8 cellular contexts compared by ENCODE assay signal in the genomic region with DNA sequence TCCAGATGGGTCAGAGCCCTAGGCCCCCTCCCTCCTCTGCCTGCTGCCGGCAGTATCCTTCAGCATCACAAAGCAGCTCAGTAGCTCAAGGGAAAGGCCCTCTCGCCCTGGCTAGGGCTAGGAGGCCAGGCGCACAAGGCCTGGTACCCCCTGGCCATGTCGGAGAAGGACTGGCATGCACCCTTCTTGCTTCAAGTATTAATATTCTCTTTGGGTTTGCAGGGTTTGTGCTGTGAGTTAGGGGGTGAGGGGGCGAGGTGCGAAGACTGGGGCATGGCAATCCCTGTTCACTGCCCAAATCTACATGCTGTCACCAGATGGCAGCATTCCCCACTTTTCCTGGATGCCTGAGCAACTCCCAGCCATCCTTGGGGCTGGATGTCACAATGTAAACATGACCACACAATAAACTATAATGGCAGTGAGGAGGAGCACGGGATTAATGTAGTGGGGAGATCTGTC.
DNase-seq lines count a peak whose midpoint lies in the region; ATAC-seq and TF ChIP-seq lines count a peak whose summit lies in the region.

No MANE protein-coding gene starts in this region.

- H3K4me3 Mint-ChIP-seq in endothelial cell (ENCODE audit: unreplicated experiment), result no peak overlapping the region
- H3K4me3 Mint-ChIP-seq in CD8-positive, alpha-beta T cell, result no peak overlapping the region

- H3K9me3 Mint-ChIP-seq in endothelial cell (ENCODE audit: unreplicated experiment), result no peaks in the 10 kb centered on the region
- no peaks in the 10 kb centered on the region for H3K9me3 Mint-ChIP-seq in CD8-positive, alpha-beta T cell

- TF ChIP-seq CTCF in endothelial cell (IDR thresholded peaks at IDR 0.05; ENCODE audit: unreplicated experiment), result peak; percentile 44
- TF ChIP-seq CTCF in CD8-positive, alpha-beta T cell (IDR thresholded peaks at IDR 0.05), result no peak

- no peaks in the 10 kb centered on the region for H3K27me3 ChIP-seq in CD8-positive, alpha-beta T cell (ENCODE audit: insufficient read depth, low read length)

- H3K36me3 Mint-ChIP-seq in endothelial cell (ENCODE audit: low read depth, unreplicated experiment), result peaks cover 17% of the 10 kb centered on the region
- H3K36me3 Mint-ChIP-seq in CD8-positive, alpha-beta T cell, result peaks cover 6% of the 10 kb centered on the region

- intact Hi-C loops in CD8-positive, alpha-beta T cell (cut with DNase I, micrococcal nuclease), result no loop called here

- H3K36me3 ChIP-seq in CD8-positive, alpha-beta T cell (ENCODE audit: insufficient read depth, low read length), result no peaks in the 10 kb centered on the region

- H3K4me1 Mint-ChIP-seq in endothelial cell (ENCODE audit: unreplicated experiment), result peaks cover 5% of the 10 kb centered on the region
- no peaks in the 10 kb centered on the region for H3K4me1 Mint-ChIP-seq in CD8-positive, alpha-beta T cell (ENCODE audit: low read depth)

- peak overlapping the region; percentile 38 for H3K27ac Mint-ChIP-seq in endothelial cell (ENCODE audit: unreplicated experiment)
- no peak overlapping the region for H3K27ac Mint-ChIP-seq in CD8-positive, alpha-beta T cell

- DNase-seq in Daoy (ENCODE audit: low read depth) (peak; percentile 57), HT-29 (ENCODE audit: low spot score) (peak; percentile 80), RPMI7951 (ENCODE audit: low read depth) (peak; percentile 54), endothelial cell (ENCODE audit: low spot score) (peak; percentile 64), midbrain (lab: John Stamatoyannopoulos, UW) (peak; percentile 81)
- no peak for DNase-seq in CD8-positive, alpha-beta T cell

- CTCF ChIA-PET in CD8-positive, alpha-beta T cell (lab: Charles Lee), result interaction anchor here (0.9 to 3.8 kb wide), 2 partner anchors 67 to 88 kb away, joined by 3 to 27 read pairs; no protein-coding TSS in a partner anchor

- H3K4me3 ChIP-seq in CD8-positive, alpha-beta T cell (ENCODE audit: low read depth, low read length), result no peak overlapping the region

- H3K27me3 Mint-ChIP-seq in endothelial cell (ENCODE audit: unreplicated experiment), result peaks cover 14% of the 10 kb centered on the region
- no peaks in the 10 kb centered on the region for H3K27me3 Mint-ChIP-seq in CD8-positive, alpha-beta T cell (ENCODE audit: low read depth)

- no peaks in the 10 kb centered on the region for H3K9me3 ChIP-seq in CD8-positive, alpha-beta T cell (ENCODE audit: low read length)

- H3K4me1 ChIP-seq in CD8-positive, alpha-beta T cell (ENCODE audit: insufficient read depth, low read length), result no peaks in the 10 kb centered on the region

- H3K27ac ChIP-seq in CD8-positive, alpha-beta T cell (ENCODE audit: low read depth, low read length), result no peak overlapping the region

- no peak for ATAC-seq in CD8-positive, alpha-beta T cell
- ATAC-seq in HG02884 (IDR thresholded peaks at IDR 0.05; ENCODE audit: unreplicated experiment) (no peak), HG02588 (IDR thresholded peaks at IDR 0.05; ENCODE audit: unreplicated experiment) (no peak)

- POLR2A ChIA-PET in CD8-positive, alpha-beta T cell (lab: Charles Lee), result no interaction called here

Comparison
In these comparisons a context has a peak if more than half of its experiments do, and no peak if none do; other contexts are left out.
1. DNase-seq: peak in Daoy (single experiment), HT-29 (single experiment), RPMI7951 (single experiment), endothelial cell (single experiment) and midbrain (single experiment); none in CD8-positive, alpha-beta T cell (0 of 7).